Comparison of ENCODE assay signal across 15 cellular contexts in the genomic region with DNA sequence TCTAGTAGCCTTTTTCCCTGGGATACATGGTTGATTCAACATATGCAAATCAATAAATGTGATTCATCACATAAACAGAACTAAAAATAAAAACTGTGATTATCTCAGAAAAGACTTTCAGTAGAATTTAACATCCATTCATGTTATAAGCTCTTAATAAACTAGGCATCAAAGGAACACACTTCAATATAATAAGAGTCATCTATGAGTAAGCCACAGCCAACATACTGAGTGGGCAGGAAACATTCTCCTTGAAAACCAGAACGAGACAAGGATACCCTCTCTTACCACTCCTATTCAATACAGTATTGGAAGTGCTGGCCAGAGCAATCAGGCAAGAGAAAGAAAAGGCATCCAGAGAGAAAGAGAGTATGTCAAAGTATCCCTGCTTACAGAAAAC.
A peak's percentile ranks its signal among the peaks of the same experiment; 100 is the strongest.
DNase-seq lines count a peak whose midpoint lies in the region; FAIRE-seq and TF ChIP-seq lines count a peak whose summit lies in the region.
"Had no signal": no experiment of that assay in that cellular context is flagged by ENCODE, and none has a peak within 500 bp of the region (broad histone marks: within the 10 kb centered on the region; RNA-seq: fewer than 3 reads in every experiment).

No MANE protein-coding gene starts in this region.

- 0 out of 2 replicates have a peak overlapping the region, but pooled peaks have one; percentile 9 for H3K27ac Mint-ChIP-seq in HFFc6
- H3K27ac Mint-ChIP-seq: CD4-positive, CD25-positive, alpha-beta regulatory T cell; GM23338 had no signal

- FAIRE-seq in RCC 7860 (lab: Jason Lieb, UNC) = peak; percentile 78
- no peak for FAIRE-seq in bronchial epithelial cell (lab: Jason Lieb, UNC)
- FAIRE-seq in HTR-8/SVneo (lab: Jason Lieb, UNC) = no peak
- FAIRE-seq: HepG2 had no signal

- TF ChIP-seq POLR2A in prostate gland (IDR thresholded peaks at IDR 0.05) = no peak

- peaks cover 5% of the 10 kb centered on the region; the same call in 1 of the 2 replicates for H3K9me3 Mint-ChIP-seq in HFFc6

- peaks cover 15% of the 10 kb centered on the region for H3K36me3 Mint-ChIP-seq in HFFc6 (ENCODE audit: low read depth)
- H3K36me3 Mint-ChIP-seq: CD4-positive, CD25-positive, alpha-beta regulatory T cell had no signal

- intact Hi-C loops in prostate gland (cut with DNase I) = no loop called here

- TF ChIP-seq CTCF in HFFc6 (IDR thresholded peaks at IDR 0.05) (no peak), bronchial epithelial cell (IDR thresholded peaks at IDR 0.05; ENCODE audit: insufficient read depth, low read length, severe bottlenecking) (no peak), prostate gland (IDR thresholded peaks at IDR 0.05) (no peak)

- H3K4me1 Mint-ChIP-seq in HFFc6 (ENCODE audit: low read depth) = peaks cover 18% of the 10 kb centered on the region
- H3K4me1 Mint-ChIP-seq: CD4-positive, CD25-positive, alpha-beta regulatory T cell; GM23338 had no signal

- WGBS in prostate gland = 58% methylated on average over 1 of the region's 1 CpG

- H3K27me3 Mint-ChIP-seq in HFFc6 (ENCODE audit: insufficient read depth) = no peaks in the 10 kb centered on the region
- H3K27me3 Mint-ChIP-seq: CD4-positive, CD25-positive, alpha-beta regulatory T cell had no signal

- no peaks in the 10 kb centered on the region for H3K9me3 ChIP-seq in prostate gland

- no peak overlapping the region for H3K27ac ChIP-seq in prostate gland
- H3K27ac ChIP-seq: BLaER1 treated with 17β-estradiol and CSF1 and Interleukin-3, amounts not matched to agents 10 nM and 100 nM had no signal

- H3K36me3 ChIP-seq in bronchial epithelial cell (ENCODE audit: control insufficient read depth, insufficient read depth, low read length) (no peaks in the 10 kb centered on the region), prostate gland (no peaks in the 10 kb centered on the region)
- H3K36me3 ChIP-seq: BLaER1 treated with 17β-estradiol and CSF1 and Interleukin-3, amounts not matched to agents 10 nM and 100 nM had no signal

- no peak overlapping the region for H3K4me3 Mint-ChIP-seq in HFFc6
- H3K4me3 Mint-ChIP-seq: CD4-positive, CD25-positive, alpha-beta regulatory T cell; GM23338 had no signal

- no peaks in the 10 kb centered on the region for H3K27me3 ChIP-seq in bronchial epithelial cell (ENCODE audit: control insufficient read depth, insufficient read depth, low read length)
- H3K27me3 ChIP-seq in prostate gland (replicated peaks; ENCODE audit: insufficient read depth) = no peaks in the 10 kb centered on the region
- H3K27me3 ChIP-seq: BLaER1 treated with 17β-estradiol and CSF1 and Interleukin-3, amounts not matched to agents 10 nM and 100 nM had no signal

- peak; percentile 35 for DNase-seq in EH (ENCODE audit: low read depth)
- DNase-seq in HFFc6 = peak; percentile 8
- no peak for DNase-seq in RCC 7860 (ENCODE audit: low spot score)
- peak; percentile 60 for DNase-seq in bronchial epithelial cell (ENCODE audit: low read depth)
- no peak for DNase-seq in HTR-8/SVneo (ENCODE audit: insufficient read length, low spot score)
- no peak for DNase-seq in kidney tubule cell (ENCODE audit: low spot score)
- DNase-seq in 8988T = no peak
- DNase-seq in prostate gland (ENCODE audit: low spot score) = no peak
- DNase-seq: ACHN; CD4-positive, CD25-positive, alpha-beta regulatory T cell; DND-41; H7 had no signal

- H3K4me1 ChIP-seq in prostate gland (replicated peaks) = no peaks in the 10 kb centered on the region
- H3K4me1 ChIP-seq: BLaER1 treated with 17β-estradiol and CSF1 and Interleukin-3, amounts not matched to agents 10 nM and 100 nM had no signal

- H3K4me3 ChIP-seq in bronchial epithelial cell (ENCODE audit: low read depth, low read length) (no peak overlapping the region), prostate gland (no peak overlapping the region)
- H3K4me3 ChIP-seq: BLaER1 treated with 17β-estradiol and CSF1 and Interleukin-3, amounts not matched to agents 10 nM and 100 nM; GM23338 had no signal

Comparison
In these comparisons a context has a peak if more than half of its experiments do, and no peak if none do; other contexts are left out.
1. DNase-seq: peak in EH (single experiment), HFFc6 (single experiment) and bronchial epithelial cell (single experiment); none in RCC 7860 (single experiment), HTR-8/SVneo (single experiment), kidney tubule cell (single experiment), 8988T (single experiment) and prostate gland (single experiment).